In genomic region chr16:86298166-86299131, GRCh38 we compare ENCODE assay signal across 14 cellular contexts.
DNase-seq lines count a peak whose midpoint lies in the region; ATAC-seq and TF ChIP-seq lines count a peak whose summit lies in the region.
"Had no signal": no experiment of that assay in that cellular context is flagged by ENCODE, and none has a peak within 500 bp of the region (broad histone marks: within the 10 kb centered on the region; RNA-seq: fewer than 3 reads in every experiment).

No MANE protein-coding gene starts in this region.

- H3K9me3 ChIP-seq in cardiac muscle cell (ENCODE audit: low read depth) (no peaks in the 10 kb centered on the region), heart left ventricle (no peaks in the 10 kb centered on the region), mesodermal cell (ENCODE audit: control insufficient read depth, low read length) (no peaks in the 10 kb centered on the region), uterus (no peaks in the 10 kb centered on the region), endodermal cell (ENCODE audit: control insufficient read depth, low read length) (no peaks in the 10 kb centered on the region)
- H3K9me3 ChIP-seq: tibial nerve had no signal

- H3K4me3 Mint-ChIP-seq in activated T-cell treated with anti-CD3 and anti-CD28 coated beads, Interleukin-2, amount 50 U/mL, for 72 hours, result no peak overlapping the region
- no peak overlapping the region for H3K4me3 Mint-ChIP-seq in endodermal cell
- H3K4me3 Mint-ChIP-seq: activated naive CD4-positive, alpha-beta T cell treated with anti-CD3 and anti-CD28 coated beads, Interleukin-2, amount 50 U/mL, for 24 hours had no signal

- peaks cover 37% of the 10 kb centered on the region for H3K4me1 ChIP-seq in cardiac muscle cell (ENCODE audit: low read depth)
- peaks cover 0 to 7% (median 0%) of the 10 kb centered on the region in 12 donors for H3K4me1 ChIP-seq in heart left ventricle
- peaks cover 42% of the 10 kb centered on the region for H3K4me1 ChIP-seq in mesodermal cell (ENCODE audit: control insufficient read depth, insufficient read depth, low read length, poor library complexity, severe bottlenecking)
- H3K4me1 ChIP-seq in uterus, result peaks cover 0 to 1% of the 10 kb centered on the region in 2 donors
- H3K4me1 ChIP-seq in endodermal cell (ENCODE audit: control insufficient read depth, insufficient read depth, low read length), result peaks cover 14% of the 10 kb centered on the region

- no peak overlapping the region for H3K27ac Mint-ChIP-seq in activated T-cell treated with anti-CD3 and anti-CD28 coated beads, Interleukin-2, amount 50 U/mL, for 72 hours
- H3K27ac Mint-ChIP-seq in endodermal cell, result no peak overlapping the region
- H3K27ac Mint-ChIP-seq: activated naive CD4-positive, alpha-beta T cell treated with anti-CD3 and anti-CD28 coated beads, Interleukin-2, amount 50 U/mL, for 24 hours had no signal

- H3K27me3 Mint-ChIP-seq in activated T-cell treated with anti-CD3 and anti-CD28 coated beads, Interleukin-2, amount 50 U/mL, for 72 hours (ENCODE audit: low read depth), result peaks cover 70% of the 10 kb centered on the region
- peaks cover 50% of the 10 kb centered on the region for H3K27me3 Mint-ChIP-seq in endodermal cell (ENCODE audit: insufficient read depth)

- TF ChIP-seq POLR2A in heart left ventricle (IDR thresholded peaks at IDR 0.05), result no peak
- no peak for TF ChIP-seq POLR2A in uterus (IDR thresholded peaks at IDR 0.05)

- H3K27ac ChIP-seq in cardiac muscle cell (peak overlapping the region; percentile 0), heart left ventricle (peak overlapping the region in 1 of 12 donors; percentile 83), mesodermal cell (ENCODE audit: low read depth, low read length, severe bottlenecking) (peak overlapping the region; percentile 92), uterus (peak overlapping the region; percentile 14 to 47), endodermal cell (ENCODE audit: low read depth, low read length) (no peak overlapping the region)
- H3K27ac ChIP-seq: tibial nerve had no signal

- H3K4me3 ChIP-seq in cardiac muscle cell (no peak overlapping the region), heart left ventricle (peak overlapping the region in 1 of 12 donors; percentile 6), cardiac fibroblast (replicated peaks in 1 of 2; ENCODE audit: low read depth in 2 of 2, low read length in 2 of 2) (no peak overlapping the region), mesodermal cell (ENCODE audit: extremely low read depth, insufficient read depth, low read length, poor library complexity, severe bottlenecking) (no peak overlapping the region), uterus (no peak overlapping the region), endodermal cell (ENCODE audit: low read length) (no peak overlapping the region)
- H3K4me3 ChIP-seq: tibial nerve had no signal

- 25 to 27% (median 26%) methylated on average over 21 to 24 of the region's 24 CpGs for WGBS in heart left ventricle, 4 donors
- 31 to 36% methylated on average over 15 to 21 of the region's 24 CpGs for WGBS in mesodermal cell (ENCODE audit: insufficient coverage in 2 of 2), 2 experiments
- 43 to 59% methylated on average over 14 to 24 of the region's 24 CpGs for WGBS in endodermal cell (ENCODE audit: insufficient coverage in 1 of 2, insufficient read length in 1 of 2), 2 experiments

- H3K36me3 Mint-ChIP-seq in activated T-cell treated with anti-CD3 and anti-CD28 coated beads, Interleukin-2, amount 50 U/mL, for 72 hours (ENCODE audit: insufficient read depth in 2 of 2), result no peaks in the 10 kb centered on the region
- no peaks in the 10 kb centered on the region for H3K36me3 Mint-ChIP-seq in endodermal cell (ENCODE audit: low read depth)
- H3K36me3 Mint-ChIP-seq: activated naive CD4-positive, alpha-beta T cell treated with anti-CD3 and anti-CD28 coated beads, Interleukin-2, amount 50 U/mL, for 24 hours had no signal

- H3K9ac ChIP-seq in endodermal cell (ENCODE audit: extremely low read depth, low read length, poor library complexity, severe bottlenecking), result no peak overlapping the region

- ATAC-seq in heart left ventricle, result no peak
- ATAC-seq in activated T-cell treated with anti-CD3 and anti-CD28 coated beads, Interleukin-2, amount 50 U/mL, for 72 hours (replicated peaks in 1 of 2), result no peak
- ATAC-seq: sciatic nerve had no signal

- no peak for DNase-seq in cardiac muscle cell (ENCODE audit: low read depth in 1 of 2, low spot score in 1 of 2)
- no peak for DNase-seq in heart left ventricle
- DNase-seq in cardiac fibroblast (ENCODE audit: low read depth in 2 of 2), result peak; percentile 3 to 27
- DNase-seq in uterus, result peak; percentile 38 to 46
- DNase-seq in activated T-cell treated with anti-CD3 and anti-CD28 coated beads, Interleukin-2, amount 50 U/mL, for 72 hours, result no peak
- no peak for DNase-seq in DMS153 (lab: John Stamatoyannopoulos, UW)
- DNase-seq in endodermal cell, result no peak
- DNase-seq: activated CD8-positive, alpha-beta memory T cell treated with anti-CD3 and anti-CD28 coated beads for 24 hours; DMS79; NCI-H2081 treated with DMSO at 0.1 percent for 48 hours had no signal

- H3K9me3 Mint-ChIP-seq in activated T-cell treated with anti-CD3 and anti-CD28 coated beads, Interleukin-2, amount 50 U/mL, for 72 hours, result no peaks in the 10 kb centered on the region
- no peaks in the 10 kb centered on the region for H3K9me3 Mint-ChIP-seq in endodermal cell
- H3K9me3 Mint-ChIP-seq: activated naive CD4-positive, alpha-beta T cell treated with anti-CD3 and anti-CD28 coated beads, Interleukin-2, amount 50 U/mL, for 24 hours had no signal

- no peaks in the 10 kb centered on the region for H3K4me1 Mint-ChIP-seq in activated T-cell treated with anti-CD3 and anti-CD28 coated beads, Interleukin-2, amount 50 U/mL, for 72 hours (ENCODE audit: low read depth)
- peaks cover 39% of the 10 kb centered on the region for H3K4me1 Mint-ChIP-seq in endodermal cell
- H3K4me1 Mint-ChIP-seq: activated naive CD4-positive, alpha-beta T cell treated with anti-CD3 and anti-CD28 coated beads, Interleukin-2, amount 50 U/mL, for 24 hours had no signal

- H3K27me3 ChIP-seq in cardiac muscle cell, result no peaks in the 10 kb centered on the region
- peaks cover 8 to 95% (median 57%) of the 10 kb centered on the region in 9 donors for H3K27me3 ChIP-seq in heart left ventricle
- H3K27me3 ChIP-seq in uterus, result no peaks in the 10 kb centered on the region
- H3K27me3 ChIP-seq in endodermal cell (ENCODE audit: control insufficient read depth, insufficient read depth, low read length, poor library complexity, severe bottlenecking), result peaks cover 66% of the 10 kb centered on the region

- H3K36me3 ChIP-seq in cardiac muscle cell (no peaks in the 10 kb centered on the region), heart left ventricle (no peaks in the 10 kb centered on the region), mesodermal cell (ENCODE audit: control insufficient read depth, insufficient read depth, low read length) (no peaks in the 10 kb centered on the region), uterus (no peaks in the 10 kb centered on the region), endodermal cell (ENCODE audit: control insufficient read depth, insufficient read depth, low read length) (no peaks in the 10 kb centered on the region)
- H3K36me3 ChIP-seq: tibial nerve had no signal

- TF ChIP-seq CTCF in cardiac muscle cell (IDR thresholded peaks at IDR 0.05; ENCODE audit: low read depth, low read length) (no peak), heart left ventricle (IDR thresholded peaks at IDR 0.05) (no peak), cardiac fibroblast (IDR thresholded peaks at IDR 0.05; ENCODE audit: low read depth, low read length) (no peak), uterus (IDR thresholded peaks at IDR 0.05) (no peak), endodermal cell (conservative IDR thresholded peaks at IDR 0.05) (no peak)

- intact Hi-C loops in heart left ventricle (cut with DNase I), result no loop called here
- intact Hi-C loops in uterus (cut with DNase I; ENCODE audit: low total_unique reads), result no loop called here

Comparison
In these comparisons a context has a peak if more than half of its experiments do, and no peak if none do; other contexts are left out.
1. DNase-seq: peak in cardiac fibroblast (2 of 2) and uterus (2 of 2); none in cardiac muscle cell (0 of 2), heart left ventricle (0 of 5), activated T-cell treated with anti-CD3 and anti-CD28 coated beads, Interleukin-2, amount 50 U/mL, for 72 hours (0 of 2), DMS153 (single experiment) and endodermal cell (single experiment).